ENCODE assay signal across 1 cellular context in genomic region chr17:28318759-28319660, GRCh38.
TF ChIP-seq lines count a peak whose summit lies in the region.

Gene TMEM97 (plus strand): TSS chr17:28319200. CDS start chr17:28319240, 40 bp downstream.

TF ChIP-seq in GM12878, 131 proteins besides CTCF, POLR2A, EP300 and RAD21 (continued from another document):
- TF ChIP-seq USF1 (IDR thresholded peaks at IDR 0.05; ENCODE audit: borderline replicate concordance, extremely low read length, insufficient read depth, low read depth, low read length) (no peak), NFIC (IDR thresholded peaks at IDR 0.05; ENCODE audit: low read depth, low read length) (no peak), RFX5 (IDR thresholded peaks at IDR 0.05; ENCODE audit: low read depth, low read length) (peak; percentile 88), SREBF2 (IDR thresholded peaks at IDR 0.05; ENCODE audit: low read length) (peak; percentile 33; the same call in 1 of the 2 replicates), HDGF (IDR thresholded peaks at IDR 0.05) (peak; percentile 82; the same call in 1 of the 2 replicates), PKNOX1 (IDR thresholded peaks at IDR 0.05) (no peak), ZBED1 (IDR thresholded peaks at IDR 0.05; ENCODE audit: borderline replicate concordance) (no peak), E2F8 (IDR thresholded peaks at IDR 0.05; ENCODE audit: low read depth, partially characterized antibody) (no peak), PAX8 (IDR thresholded peaks at IDR 0.05) (no peak), POU2F2 (IDR thresholded peaks at IDR 0.05; ENCODE audit: borderline replicate concordance, low read depth, low read length) (no peak), MYB (IDR thresholded peaks at IDR 0.05; ENCODE audit: borderline replicate concordance, low read depth, low read length) (no peak), REST (IDR thresholded peaks at IDR 0.05; ENCODE audit: low read depth, low read length) (no peak), SPI1 (IDR thresholded peaks at IDR 0.05; ENCODE audit: borderline replicate concordance, insufficient read depth, low read depth, low read length) (no peak), PAX5 (IDR thresholded peaks at IDR 0.05; ENCODE audit: borderline replicate concordance, low read depth, low read length) (no peak), SUPT20H (IDR thresholded peaks at IDR 0.05; ENCODE audit: borderline replicate concordance, control insufficient read depth, low read depth, low read length) (no peak), SRF (IDR thresholded peaks at IDR 0.05; ENCODE audit: low read depth in 2 of 2, low read length in 2 of 2) (no peak), NFYA (IDR thresholded peaks at IDR 0.05; ENCODE audit: borderline replicate concordance, low read depth, low read length) (peak; percentile 47), GATAD2B (conservative IDR thresholded peaks at IDR 0.05; ENCODE audit: low read depth) (peak; percentile 86), NRF1 (conservative IDR thresholded peaks at IDR 0.05; ENCODE audit: low read depth, low read length) (no peak), ZBTB4 (CRISPR knock-in tag; IDR thresholded peaks at IDR 0.05) (no peak), ATF7 (IDR thresholded peaks at IDR 0.05; ENCODE audit: low read depth) (no peak), FOS (IDR thresholded peaks at IDR 0.05; ENCODE audit: borderline replicate concordance, extremely low read depth, insufficient read length) (peak; percentile 47), CBX5 (IDR thresholded peaks at IDR 0.05; ENCODE audit: low read depth) (no peak), BCL3 (IDR thresholded peaks at IDR 0.05; ENCODE audit: borderline replicate concordance, insufficient read depth, low read depth, low read length, poor library complexity, severe bottlenecking) (no peak), RBBP5 (conservative IDR thresholded peaks at IDR 0.05) (no peak), YY1 (IDR thresholded peaks at IDR 0.05; ENCODE audit: low read depth, low read length) (no peak; the same call in 1 of the 2 replicates), ZNF207 (IDR thresholded peaks at IDR 0.05; ENCODE audit: borderline replicate concordance) (no peak), BRCA1 (IDR thresholded peaks at IDR 0.05; ENCODE audit: low read depth, low read length) (no peak), RAD51 (IDR thresholded peaks at IDR 0.05) (0 out of 2 replicates have a peak, but pooled peaks have one; percentile 27), SMC3 (IDR thresholded peaks at IDR 0.05; ENCODE audit: borderline replicate concordance, low read length) (0 out of 2 replicates have a peak, but pooled peaks have one; percentile 10), HCFC1 (IDR thresholded peaks at IDR 0.05; ENCODE audit: low read length) (no peak), CEBPZ (IDR thresholded peaks at IDR 0.05; ENCODE audit: low read depth, low read length) (no peak)
- TF ChIP-seq, protein P1, sequence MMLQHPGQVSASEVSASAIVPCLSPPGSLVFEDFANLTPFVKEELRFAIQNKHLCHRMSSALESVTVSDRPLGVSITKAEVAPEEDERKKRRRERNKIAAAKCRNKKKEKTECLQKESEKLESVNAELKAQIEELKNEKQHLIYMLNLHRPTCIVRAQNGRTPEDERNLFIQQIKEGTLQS (IDR thresholded peaks at IDR 0.05; ENCODE audit: borderline replicate concordance, extremely low read depth, low read depth, low read length): no peak
- TF ChIP-seq, protein P2, sequence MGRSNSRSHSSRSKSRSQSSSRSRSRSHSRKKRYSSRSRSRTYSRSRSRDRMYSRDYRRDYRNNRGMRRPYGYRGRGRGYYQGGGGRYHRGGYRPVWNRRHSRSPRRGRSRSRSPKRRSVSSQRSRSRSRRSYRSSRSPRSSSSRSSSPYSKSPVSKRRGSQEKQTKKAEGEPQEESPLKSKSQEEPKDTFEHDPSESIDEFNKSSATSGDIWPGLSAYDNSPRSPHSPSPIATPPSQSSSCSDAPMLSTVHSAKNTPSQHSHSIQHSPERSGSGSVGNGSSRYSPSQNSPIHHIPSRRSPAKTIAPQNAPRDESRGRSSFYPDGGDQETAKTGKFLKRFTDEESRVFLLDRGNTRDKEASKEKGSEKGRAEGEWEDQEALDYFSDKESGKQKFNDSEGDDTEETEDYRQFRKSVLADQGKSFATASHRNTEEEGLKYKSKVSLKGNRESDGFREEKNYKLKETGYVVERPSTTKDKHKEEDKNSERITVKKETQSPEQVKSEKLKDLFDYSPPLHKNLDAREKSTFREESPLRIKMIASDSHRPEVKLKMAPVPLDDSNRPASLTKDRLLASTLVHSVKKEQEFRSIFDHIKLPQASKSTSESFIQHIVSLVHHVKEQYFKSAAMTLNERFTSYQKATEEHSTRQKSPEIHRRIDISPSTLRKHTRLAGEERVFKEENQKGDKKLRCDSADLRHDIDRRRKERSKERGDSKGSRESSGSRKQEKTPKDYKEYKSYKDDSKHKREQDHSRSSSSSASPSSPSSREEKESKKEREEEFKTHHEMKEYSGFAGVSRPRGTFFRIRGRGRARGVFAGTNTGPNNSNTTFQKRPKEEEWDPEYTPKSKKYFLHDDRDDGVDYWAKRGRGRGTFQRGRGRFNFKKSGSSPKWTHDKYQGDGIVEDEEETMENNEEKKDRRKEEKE (IDR thresholded peaks at IDR 0.05): no peak
